ENCODE assay signal across 1 cellular context in the genomic region with DNA sequence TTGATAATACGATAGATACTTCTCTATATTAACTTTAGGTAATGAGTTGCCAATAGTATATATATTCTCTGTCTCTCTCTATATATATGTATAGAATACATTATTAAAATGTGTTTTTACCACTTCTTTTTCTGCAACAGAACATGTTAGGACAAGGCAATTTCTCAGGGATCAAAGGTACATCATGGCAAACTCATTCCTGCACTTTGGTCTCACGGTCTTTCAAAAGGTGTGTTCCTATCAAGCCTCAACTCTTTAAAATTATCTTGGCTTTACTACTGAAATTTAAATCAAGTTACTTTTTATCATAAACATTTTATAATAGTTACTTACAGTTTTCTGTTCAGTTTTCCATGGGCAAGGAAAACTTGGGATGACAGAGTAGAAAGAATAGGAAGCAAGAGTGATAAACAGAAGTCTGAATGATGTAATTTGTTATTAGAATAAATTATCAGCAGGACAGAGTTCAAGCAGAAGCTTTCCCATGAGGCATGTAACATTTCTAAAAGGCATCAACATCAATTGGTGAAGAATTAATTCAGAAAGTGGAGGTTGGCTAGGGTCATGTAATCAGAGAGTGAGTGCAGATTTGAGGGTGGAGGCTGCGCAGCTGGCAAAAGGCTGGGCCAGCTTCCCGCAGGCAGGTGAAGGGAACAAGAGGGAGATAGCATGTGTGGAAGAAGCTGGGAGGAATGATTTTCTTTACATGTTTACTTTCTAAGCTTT.
TF ChIP-seq lines count a peak whose summit lies in the region.

No MANE protein-coding gene starts in this region.

TF ChIP-seq in HepG2, 621 proteins besides CTCF, POLR2A, EP300 and RAD21:
- TF ChIP-seq THRA (CRISPR knock-in tag; IDR thresholded peaks at IDR 0.05; ENCODE audit: borderline replicate concordance) (no peak), ISX (CRISPR knock-in tag; conservative IDR thresholded peaks at IDR 0.05) (no peak), HNF4A (CRISPR knock-in tag; IDR thresholded peaks at IDR 0.05) (peak; percentile 48), ZNF598 (CRISPR knock-in tag; IDR thresholded peaks at IDR 0.05; ENCODE audit: borderline replicate concordance) (no peak), AKNA (CRISPR knock-in tag; IDR thresholded peaks at IDR 0.05; ENCODE audit: borderline replicate concordance) (no peak)
